Comparison of ENCODE assay signal across 31 cellular contexts in the genomic region with DNA sequence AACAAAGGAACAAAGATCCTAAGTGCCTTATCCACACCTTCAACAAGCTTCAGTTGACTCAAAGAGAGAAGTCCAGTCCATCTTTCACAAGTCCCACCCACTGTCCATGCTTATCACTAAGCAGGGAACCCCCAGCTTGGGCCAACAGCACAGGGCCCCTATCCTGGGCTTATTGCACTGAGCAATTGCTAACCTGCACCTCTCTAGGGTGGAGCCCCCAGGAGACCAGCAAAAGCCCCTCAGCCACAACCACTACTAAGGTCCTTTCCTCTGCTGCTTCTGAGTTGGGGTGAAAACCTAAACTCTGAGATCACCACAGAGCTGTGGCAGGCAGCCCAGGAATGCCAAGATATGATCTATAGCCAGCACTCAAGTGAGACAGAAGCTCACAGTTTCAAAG.
"Had no signal": no experiment of that assay in that cellular context is flagged by ENCODE, and none has a peak within 500 bp of the region (broad histone marks: within the 10 kb centered on the region; RNA-seq: fewer than 3 reads in every experiment).

No MANE protein-coding gene starts in this region.

- ATAC-seq: activated CD8-positive, alpha-beta memory T cell treated with anti-CD3 and anti-CD28 coated beads, Interleukin-2, amount 10 ng/mL, durations not matched to agents 7 days and 5 days; body of pancreas; Panc1 had no signal

- H3K27me3 ChIP-seq: body of pancreas, SJCRH30 had no signal

- H3K9me3 ChIP-seq: body of pancreas, SJCRH30 had no signal

- H3K36me3 Mint-ChIP-seq: activated CD8-positive, alpha-beta memory T cell treated with anti-CD3 and anti-CD28 coated beads, Interleukin-2, amount 10 ng/mL, durations not matched to agents 7 days and 5 days; activated naive CD4-positive, alpha-beta T cell treated with anti-CD3 and anti-CD28 coated beads, Interleukin-2, amount 50 U/mL, for 24 hours; activated naive CD8-positive, alpha-beta T cell treated with anti-CD3 and anti-CD28 coated beads, Interleukin-2, amount 10 ng/mL, durations not matched to agents 7 days and 5 days had no signal

- H3K4me3 ChIP-seq: body of pancreas, breast epithelium, SJCRH30, SK-N-MC had no signal

- H3K36me3 ChIP-seq: breast epithelium, SJCRH30, WERI-Rb-1 had no signal

- H3K27ac Mint-ChIP-seq: activated CD4-positive, alpha-beta memory T cell treated with anti-CD3 and anti-CD28 coated beads, Interleukin-2, amount 10 ng/mL, durations not matched to agents 7 days and 5 days; activated CD8-positive, alpha-beta memory T cell treated with anti-CD3 and anti-CD28 coated beads, Interleukin-2, amount 10 ng/mL, durations not matched to agents 7 days and 5 days; activated naive CD4-positive, alpha-beta T cell treated with anti-CD3 and anti-CD28 coated beads, Interleukin-2, amount 50 U/mL, for 24 hours; activated naive CD8-positive, alpha-beta T cell treated with anti-CD3 and anti-CD28 coated beads, Interleukin-2, amount 10 ng/mL, durations not matched to agents 7 days and 5 days; activated T-helper 2 cell treated with anti-CD3 and anti-CD28 coated beads, Interferon-gamma antibody, Interleukin-2, Interleukin-4, amounts not matched to agents 10 μg/mL and 5 μg/mL and 100 μg/mL, durations not matched to agents 14 hours and 24 hours and 36 hours had no signal

- H3K4me1 ChIP-seq: body of pancreas, breast epithelium, SJCRH30 had no signal

- H3K27me3 Mint-ChIP-seq: activated CD4-positive, alpha-beta memory T cell treated with anti-CD3 and anti-CD28 coated beads, Interleukin-2, amount 10 ng/mL, durations not matched to agents 7 days and 5 days; activated CD8-positive, alpha-beta memory T cell treated with anti-CD3 and anti-CD28 coated beads, Interleukin-2, amount 10 ng/mL, durations not matched to agents 7 days and 5 days; activated naive CD8-positive, alpha-beta T cell treated with anti-CD3 and anti-CD28 coated beads, Interleukin-2, amount 10 ng/mL, durations not matched to agents 7 days and 5 days had no signal

- H3K9ac ChIP-seq: KMS-11 had no signal

- H3K27ac ChIP-seq: body of pancreas, breast epithelium, KMS-11, SJCRH30, SK-N-MC, WERI-Rb-1 had no signal

- DNase-seq: activated CD4-positive, alpha-beta memory T cell treated with anti-CD3 and anti-CD28 coated beads, Interleukin-2, amount 10 ng/mL, durations not matched to agents 7 days and 5 days; activated CD4-positive, alpha-beta T cell treated with anti-CD3 and anti-CD28 coated beads for 1 hour; activated CD4-positive, alpha-beta T cell treated with anti-CD3 and anti-CD28 coated beads for 48 hours; activated CD4-positive, CD25-positive, alpha-beta regulatory T cell; activated CD8-positive, alpha-beta memory T cell treated with anti-CD3 and anti-CD28 coated beads for 24 hours; activated CD8-positive, alpha-beta memory T cell treated with anti-CD3 and anti-CD28 coated beads, Interleukin-2, amount 10 ng/mL, durations not matched to agents 7 days and 5 days; activated CD8-positive, alpha-beta memory T cell treated with anti-CD3 and anti-CD28 coated beads, Interleukin-2, amount 50 U/mL, for 48 hours; activated gamma-delta T cell; activated naive CD4-positive, alpha-beta T cell treated with Interleukin-2 at 50 U/mL for 16 hours; activated naive CD8-positive, alpha-beta T cell treated with anti-CD3 and anti-CD28 coated beads, Interleukin-2, amount 10 ng/mL, durations not matched to agents 7 days and 5 days; activated T-cell treated with anti-CD3 and anti-CD28 coated beads, Interleukin-2, amount 50 U/mL, for 1 hour; amygdala; body of pancreas; MM.1S; MV-4-11; NCI-H1092; NCI-H1436 treated with DMSO at 0.1 percent for 48 hours; NCI-H1694 treated with DMSO at 0.1 percent for 48 hours; NCI-H2029; NCI-H345; NCI-H524 treated with DMSO at 0.1 percent for 48 hours; SHP77; SJCRH30; T1000; WERI-Rb-1 had no signal

- H3K4me1 Mint-ChIP-seq: activated CD4-positive, alpha-beta memory T cell treated with anti-CD3 and anti-CD28 coated beads, Interleukin-2, amount 10 ng/mL, durations not matched to agents 7 days and 5 days; activated CD8-positive, alpha-beta memory T cell treated with anti-CD3 and anti-CD28 coated beads, Interleukin-2, amount 10 ng/mL, durations not matched to agents 7 days and 5 days; activated naive CD4-positive, alpha-beta T cell treated with anti-CD3 and anti-CD28 coated beads, Interleukin-2, amount 50 U/mL, for 24 hours; activated naive CD8-positive, alpha-beta T cell treated with anti-CD3 and anti-CD28 coated beads, Interleukin-2, amount 10 ng/mL, durations not matched to agents 7 days and 5 days had no signal

- H3K4me3 Mint-ChIP-seq: activated CD4-positive, alpha-beta memory T cell treated with anti-CD3 and anti-CD28 coated beads, Interleukin-2, amount 10 ng/mL, durations not matched to agents 7 days and 5 days; activated CD8-positive, alpha-beta memory T cell treated with anti-CD3 and anti-CD28 coated beads, Interleukin-2, amount 10 ng/mL, durations not matched to agents 7 days and 5 days; activated naive CD4-positive, alpha-beta T cell treated with anti-CD3 and anti-CD28 coated beads, Interleukin-2, amount 50 U/mL, for 24 hours; activated naive CD8-positive, alpha-beta T cell treated with anti-CD3 and anti-CD28 coated beads, Interleukin-2, amount 10 ng/mL, durations not matched to agents 7 days and 5 days had no signal

- H3K9me3 Mint-ChIP-seq: activated CD4-positive, alpha-beta memory T cell treated with anti-CD3 and anti-CD28 coated beads, Interleukin-2, amount 10 ng/mL, durations not matched to agents 7 days and 5 days; activated naive CD4-positive, alpha-beta T cell treated with anti-CD3 and anti-CD28 coated beads, Interleukin-2, amount 50 U/mL, for 24 hours; activated naive CD8-positive, alpha-beta T cell treated with anti-CD3 and anti-CD28 coated beads, Interleukin-2, amount 10 ng/mL, durations not matched to agents 7 days and 5 days; activated T-helper 2 cell treated with anti-CD3 and anti-CD28 coated beads, Interferon-gamma antibody, Interleukin-2, Interleukin-4, amounts not matched to agents 10 μg/mL and 5 μg/mL and 100 μg/mL, durations not matched to agents 14 hours and 24 hours and 36 hours had no signal
